ENCODE assay signal across 29 cellular contexts in the genomic region with DNA sequence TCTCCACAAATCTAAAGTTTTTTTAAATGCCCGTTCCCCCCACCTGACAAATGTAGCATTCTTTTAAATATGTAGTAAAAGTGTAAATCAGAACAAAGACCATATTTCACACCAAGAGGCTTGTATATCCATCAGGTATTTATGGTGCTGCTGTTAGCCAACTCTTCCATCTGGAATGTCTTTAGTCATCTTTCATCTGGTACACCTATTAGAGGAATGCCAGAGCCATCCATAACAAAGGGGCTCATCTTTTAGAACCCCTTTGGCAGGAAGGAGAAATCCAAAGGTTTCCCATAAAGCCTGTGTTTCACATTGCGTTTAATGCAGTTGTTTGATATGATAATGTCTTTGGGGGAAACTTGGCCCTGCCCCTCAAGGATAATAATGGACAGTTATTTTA.
"Had no signal": no experiment of that assay in that cellular context is flagged by ENCODE, and none has a peak within 500 bp of the region (broad histone marks: within the 10 kb centered on the region; RNA-seq: fewer than 3 reads in every experiment).

No MANE protein-coding gene starts in this region.

- DNase-seq: heart right ventricle; kidney; left ventricle myocardium inferior; midbrain; mucosa of descending colon; naive thymus-derived CD4-positive, alpha-beta T cell; nucleus accumbens; pancreas; posterior cingulate gyrus; retina; right cardiac atrium; small intestine; spleen; stimulated activated CD4-positive, alpha-beta T cell treated with anti-CD3 and anti-CD28 coated beads, Interleukin-2, amount 100 ng/mL, for 48 hours; stimulated activated CD4-positive, alpha-beta T cell treated with anti-CD3 and anti-CD28 coated beads, Interleukin-4, amount 100 ng/mL, for 4 hours; stimulated activated CD8-positive, alpha-beta memory T cell treated with anti-CD3 and anti-CD28 coated beads, Interleukin-4, amount 100 ng/mL, for 48 hours; stimulated activated naive CD4-positive, alpha-beta T cell treated with Interleukin-2 at 50 U/mL for 16 hours; stimulated activated naive CD8-positive, alpha-beta T cell treated with anti-CD3 and anti-CD28 coated beads, Interleukin-15, amount 100 ng/mL, for 72 hours; substantia nigra; uterus had no signal

- H3K4me1 Mint-ChIP-seq: naive thymus-derived CD4-positive, alpha-beta T cell; neural crest cell; stimulated activated memory B cell treated with anti-CD40 and anti-IgM and Interleukin-4, amounts not matched to agents 10 μg/mL and 1 μg/mL and 100 μg/mL, for 72 hours; stimulated activated naive CD8-positive, alpha-beta T cell treated with anti-CD3 and anti-CD28 coated beads, Interleukin-15, amount 100 ng/mL, for 72 hours had no signal

- H2AFZ ChIP-seq: hepatocyte had no signal

- H3K27ac ChIP-seq: heart right ventricle, hepatocyte, left ventricle myocardium inferior, pancreas, prostate gland, tibial nerve, uterus had no signal

- H3K27me3 ChIP-seq: heart right ventricle, hepatocyte, pancreas, spleen, tibial nerve, uterus had no signal

- H3K79me2 ChIP-seq: hepatocyte had no signal

- H3K9me3 Mint-ChIP-seq: natural killer cell treated with Interleukin-12 subunit alpha and Interleukin-12 subunit beta and Interleukin-15 and Interleukin-18, amount 100 ng/mL, for 72 hours; neural crest cell; stimulated activated naive CD8-positive, alpha-beta T cell treated with anti-CD3 and anti-CD28 coated beads, Interleukin-15, amount 100 ng/mL, for 72 hours; type B pancreatic cell had no signal

- H3K4me3 ChIP-seq: heart right ventricle, hepatocyte, left ventricle myocardium inferior, lung, mucosa of descending colon, pancreas, prostate gland, spleen, tibial nerve, uterus had no signal

- H3K4me1 ChIP-seq: prostate gland, tibial nerve, uterus had no signal

- H3K4me3 Mint-ChIP-seq: naive thymus-derived CD4-positive, alpha-beta T cell; natural killer cell treated with Interleukin-12 subunit alpha and Interleukin-12 subunit beta and Interleukin-15 and Interleukin-18, amount 100 ng/mL, for 72 hours; neural crest cell; stimulated activated memory B cell treated with anti-CD40 and anti-IgM and Interleukin-4, amounts not matched to agents 10 μg/mL and 1 μg/mL and 100 μg/mL, for 72 hours; stimulated activated naive CD8-positive, alpha-beta T cell treated with anti-CD3 and anti-CD28 coated beads, Interleukin-15, amount 100 ng/mL, for 72 hours; type B pancreatic cell had no signal

- H3K27ac Mint-ChIP-seq: naive thymus-derived CD4-positive, alpha-beta T cell; natural killer cell treated with Interleukin-12 subunit alpha and Interleukin-12 subunit beta and Interleukin-15 and Interleukin-18, amount 100 ng/mL, for 72 hours; stimulated activated memory B cell treated with anti-CD40 and anti-IgM and Interleukin-4, amounts not matched to agents 10 μg/mL and 1 μg/mL and 100 μg/mL, for 72 hours; stimulated activated naive CD8-positive, alpha-beta T cell treated with anti-CD3 and anti-CD28 coated beads, Interleukin-15, amount 100 ng/mL, for 72 hours; type B pancreatic cell had no signal

- H3K27me3 Mint-ChIP-seq: stimulated activated memory B cell treated with anti-CD40 and anti-IgM and Interleukin-4, amounts not matched to agents 10 μg/mL and 1 μg/mL and 100 μg/mL, for 72 hours had no signal

- H3K36me3 Mint-ChIP-seq: naive thymus-derived CD4-positive, alpha-beta T cell; natural killer cell treated with Interleukin-12 subunit alpha and Interleukin-12 subunit beta and Interleukin-15 and Interleukin-18, amount 100 ng/mL, for 72 hours; stimulated activated memory B cell treated with anti-CD40 and anti-IgM and Interleukin-4, amounts not matched to agents 10 μg/mL and 1 μg/mL and 100 μg/mL, for 72 hours; type B pancreatic cell had no signal

- H3K36me3 ChIP-seq: heart right ventricle, left ventricle myocardium inferior, pancreas, prostate gland, spleen, tibial nerve, uterus had no signal

- H3K4me2 ChIP-seq: hepatocyte had no signal

- ATAC-seq: heart right ventricle; mucosa of descending colon; naive thymus-derived CD4-positive, alpha-beta T cell; natural killer cell treated with Interleukin-12 subunit alpha and Interleukin-12 subunit beta and Interleukin-15 and Interleukin-18, amount 100 ng/mL, for 72 hours; pancreas; right cardiac atrium; sciatic nerve; stimulated activated memory B cell treated with anti-CD40 and anti-IgM and Interleukin-4, amounts not matched to agents 10 μg/mL and 1 μg/mL and 100 μg/mL, for 72 hours; stimulated activated naive CD8-positive, alpha-beta T cell treated with anti-CD3 and anti-CD28 coated beads, Interleukin-15, amount 100 ng/mL, for 72 hours had no signal

- H3K9me3 ChIP-seq: heart right ventricle, left ventricle myocardium inferior, mucosa of descending colon, pancreas, prostate gland, spleen, tibial nerve, uterus had no signal
